Comparison of ENCODE assay signal across 4 cellular contexts in genomic region chr6:113886512-113886911, GRCh38.
TF ChIP-seq lines count a peak whose summit lies in the region.

No MANE protein-coding gene starts in this region.

TF ChIP-seq in HepG2, 621 proteins besides CTCF, POLR2A, EP300 and RAD21:
- TF ChIP-seq KDM4B (CRISPR knock-in tag; IDR thresholded peaks at IDR 0.05) (no peak), ZNF563 (CRISPR knock-in tag; IDR thresholded peaks at IDR 0.05) (no peak), NCOA2 (CRISPR knock-in tag; IDR thresholded peaks at IDR 0.05) (no peak), MAFF (IDR thresholded peaks at IDR 0.05; ENCODE audit: low read depth, low read length) (0 out of 2 replicates have a peak, but pooled peaks have one; percentile 28), CENPT (CRISPR knock-in tag; IDR thresholded peaks at IDR 0.05; ENCODE audit: low read depth) (no peak), REXO4 (CRISPR knock-in tag; IDR thresholded peaks at IDR 0.05; ENCODE audit: borderline replicate concordance) (no peak), JUND (CRISPR knock-in tag; IDR thresholded peaks at IDR 0.05) (no peak), RFXANK (CRISPR knock-in tag; IDR thresholded peaks at IDR 0.05) (no peak), ZNF761 (CRISPR knock-in tag; conservative IDR thresholded peaks at IDR 0.05) (no peak), MAFK (conservative IDR thresholded peaks at IDR 0.05 in 1 of 2, IDR thresholded peaks at IDR 0.05 in 1 of 2; ENCODE audit: low read length in 2 of 2) (peak in 1 of 2 experiments; percentile 63; a peak in 3 of 4 replicates)
TF ChIP-seq in HepG2: peak in this region for 2.

TF ChIP-seq in A549, 52 proteins besides CTCF, POLR2A, EP300 and RAD21:
- TF ChIP-seq MAFK (IDR thresholded peaks at IDR 0.05; ENCODE audit: partially characterized antibody) = peak; percentile 27
- TF ChIP-seq CEBPB (IDR thresholded peaks at IDR 0.05) = no peak

TF ChIP-seq in IMR-90, 13 proteins besides CTCF, POLR2A, EP300 and RAD21:
- TF ChIP-seq MAFK (IDR thresholded peaks at IDR 0.05; ENCODE audit: low read depth, low read length) (peak; percentile 57), RCOR1 (IDR thresholded peaks at IDR 0.05; ENCODE audit: insufficient replicate concordance, low read length) (no peak)

TF ChIP-seq in K562, 482 proteins besides CTCF, POLR2A, EP300 and RAD21:
- TF ChIP-seq MAFG (tag; conservative IDR thresholded peaks at IDR 0.05) = peak; percentile 32; the same call in 1 of the 2 replicates
- peak; percentile 59 for TF ChIP-seq ZNF316 (IDR thresholded peaks at IDR 0.05)
- no peak for TF ChIP-seq RREB1 (CRISPR knock-in tag; IDR thresholded peaks at IDR 0.05)
- no peak for TF ChIP-seq MYC (IDR thresholded peaks at IDR 0.05; ENCODE audit: low read depth, low read length)
- TF ChIP-seq MYC (CRISPR knock-in tag; IDR thresholded peaks at IDR 0.05; ENCODE audit: borderline replicate concordance, low read depth) = no peak
- TF ChIP-seq ZNF830 (CRISPR knock-in tag; IDR thresholded peaks at IDR 0.05) = no peak
- TF ChIP-seq FOSL1 (tag; conservative IDR thresholded peaks at IDR 0.05) = no peak
- no peak for TF ChIP-seq CREM (IDR thresholded peaks at IDR 0.05; ENCODE audit: low read depth)
- TF ChIP-seq C11orf30 (IDR thresholded peaks at IDR 0.05; ENCODE audit: low read depth) = peak; percentile 31; the same call in 1 of the 2 replicates
- no peak for TF ChIP-seq TOE1 (IDR thresholded peaks at IDR 0.05; ENCODE audit: borderline replicate concordance)
- TF ChIP-seq TOE1 (CRISPR knock-in tag; IDR thresholded peaks at IDR 0.05; ENCODE audit: borderline replicate concordance, low read depth) = no peak
- no peak for TF ChIP-seq POLR2G (IDR thresholded peaks at IDR 0.05; ENCODE audit: low read depth, low read length)
- no peak for TF ChIP-seq TAF1 (IDR thresholded peaks at IDR 0.05; ENCODE audit: control insufficient read depth, extremely low read depth, insufficient read depth, low read length, severe bottlenecking)
- TF ChIP-seq ZNF174 (CRISPR knock-in tag; IDR thresholded peaks at IDR 0.05) = no peak
- TF ChIP-seq NR4A1 (CRISPR knock-in tag; IDR thresholded peaks at IDR 0.05) = no peak
- no peak for TF ChIP-seq NR4A1 (tag; IDR thresholded peaks at IDR 0.05)
- no peak for TF ChIP-seq RBM39 (optimal IDR thresholded peaks at IDR 0.05; ENCODE audit: low read depth, low read length)
- no peak for TF ChIP-seq ZNF184 (CRISPR knock-in tag; IDR thresholded peaks at IDR 0.05)
- TF ChIP-seq FOXK1 (CRISPR knock-in tag; IDR thresholded peaks at IDR 0.05; ENCODE audit: borderline replicate concordance) = no peak
